20 cellular contexts compared by ENCODE assay signal in the genomic region with DNA sequence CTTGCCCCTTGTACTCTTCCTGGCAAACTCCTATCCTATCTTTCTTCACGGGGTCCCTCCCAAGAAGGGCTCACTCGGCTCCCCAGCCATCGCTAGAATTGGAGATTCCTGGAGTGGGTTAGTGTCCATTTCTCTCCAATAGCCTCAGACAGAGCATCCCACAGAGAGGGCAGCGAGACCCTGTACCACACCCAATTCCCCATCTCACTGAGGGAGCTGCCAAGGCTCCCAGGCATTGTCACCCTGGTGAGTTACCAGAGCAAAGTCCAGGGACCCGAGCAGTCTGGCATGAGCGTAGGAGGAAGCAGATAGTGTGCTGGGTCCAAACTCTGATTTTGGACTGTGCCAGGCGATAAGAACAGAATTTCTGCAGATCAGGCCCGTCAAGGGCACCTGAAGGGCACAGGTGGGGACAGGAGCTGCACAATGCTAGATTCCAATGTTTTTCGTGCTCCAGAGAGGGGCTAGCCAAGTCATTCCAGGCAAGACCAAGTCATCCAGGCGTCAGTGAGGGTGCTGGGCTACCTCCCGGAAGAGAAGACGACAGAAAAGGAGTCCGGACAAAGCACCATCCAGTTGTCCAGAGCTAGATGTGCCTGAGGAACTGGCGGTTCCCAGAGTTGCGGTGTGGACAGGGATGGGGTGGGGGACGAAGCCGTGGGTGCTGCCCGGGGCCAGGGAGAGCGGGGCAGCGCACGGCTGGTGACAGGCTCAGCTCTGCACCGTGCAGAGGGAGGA. TPM values are rescaled to one million over a fixed set of nuclear protein-coding genes. Genes with fewer than 3 reads are reported as not detected.
DNase-seq lines count a peak whose midpoint lies in the region; ATAC-seq, FAIRE-seq and TF ChIP-seq lines count a peak whose summit lies in the region.
"Had no signal": no experiment of that assay in that cellular context is flagged by ENCODE, and none has a peak within 500 bp of the region (broad histone marks: within the 10 kb centered on the region; RNA-seq: fewer than 3 reads in every experiment).

No MANE protein-coding gene starts in this region.

- DNase-seq in activated naive CD8-positive, alpha-beta T cell treated with anti-CD3 and anti-CD28 coated beads, Interleukin-2, amount 50 U/mL, for 24 hours, result no peak
- DNase-seq in lower lobe of right lung (no peak), small intestine (peak; percentile 97), NCI-H1694 (lab: John Stamatoyannopoulos, UW) (no peak), NCI-H128 (lab: John Stamatoyannopoulos, UW; ENCODE audit: unreplicated experiment) (no peak)
- DNase-seq in activated T-helper 2 cell treated with anti-CD3 and anti-CD28 coated beads, Interferon-gamma antibody, Interleukin-2, Interleukin-4, amounts not matched to agents 10 μg/mL and 5 μg/mL and 100 μg/mL, durations not matched to agents 14 hours and 24 hours and 36 hours (ENCODE audit: low spot score), result no peak
- DNase-seq: activated CD8-positive, alpha-beta T cell treated with anti-CD3 and anti-CD28 coated beads for 36 hours; brain microvascular endothelial cell; midbrain; NCI-H1092 treated with DMSO at 0.1 percent for 48 hours; NCI-H2107; NCI-H524 treated with DMSO at 0.1 percent for 48 hours; stimulated activated CD8-positive, alpha-beta memory T cell treated with anti-CD3 and anti-CD28 coated beads, Interleukin-4, amount 100 ng/mL, for 48 hours; T1000 had no signal

- peaks cover 6% of the 10 kb centered on the region for H3K4me1 Mint-ChIP-seq in activated naive CD8-positive, alpha-beta T cell (ENCODE audit: low read depth)
- H3K4me1 Mint-ChIP-seq in activated naive CD8-positive, alpha-beta T cell treated with anti-CD3 and anti-CD28 coated beads, Interleukin-2, amount 50 U/mL, for 24 hours, result peaks cover 4% of the 10 kb centered on the region
- no peaks in the 10 kb centered on the region for H3K4me1 Mint-ChIP-seq in activated T-helper 2 cell treated with anti-CD3 and anti-CD28 coated beads, Interferon-gamma antibody, Interleukin-2, Interleukin-4, amounts not matched to agents 10 μg/mL and 5 μg/mL and 100 μg/mL, durations not matched to agents 14 hours and 24 hours and 36 hours (ENCODE audit: low read depth)

- 25 to 68% (median 41%) methylated on average over 17 to 22 of the region's 22 CpGs for WGBS in small intestine, 3 donors

- intact Hi-C loops in lower lobe of right lung (cut with DNase I), result no loop called here
- intact Hi-C loops in activated T-helper 2 cell treated with anti-CD3 and anti-CD28 coated beads, Interferon-gamma antibody, Interleukin-2, Interleukin-4, amounts not matched to agents 10 μg/mL and 5 μg/mL and 100 μg/mL, durations not matched to agents 14 hours and 24 hours and 36 hours (cut with micrococcal nuclease), result no loop called here

- H3K4me3 Mint-ChIP-seq in activated naive CD8-positive, alpha-beta T cell, result peak overlapping the region; percentile 44
- no peak overlapping the region for H3K4me3 Mint-ChIP-seq in activated naive CD8-positive, alpha-beta T cell treated with anti-CD3 and anti-CD28 coated beads, Interleukin-2, amount 50 U/mL, for 24 hours
- H3K4me3 Mint-ChIP-seq in activated T-helper 2 cell treated with anti-CD3 and anti-CD28 coated beads, Interferon-gamma antibody, Interleukin-2, Interleukin-4, amounts not matched to agents 10 μg/mL and 5 μg/mL and 100 μg/mL, durations not matched to agents 14 hours and 24 hours and 36 hours (ENCODE audit: low read depth), result no peak overlapping the region
- H3K4me3 Mint-ChIP-seq: activated CD8-positive, alpha-beta T cell treated with anti-CD3 and anti-CD28 coated beads for 36 hours had no signal

- H3K4me3 ChIP-seq in duodenal mucosa (ENCODE audit: low read depth in 1 of 2, low read length in 2 of 2) (peak overlapping the region; percentile 38 to 50), lower lobe of right lung (peak overlapping the region; percentile 11), small intestine (ENCODE audit: low read depth in 1 of 2, low read length in 2 of 2) (peak overlapping the region in 1 of 2 donors; percentile 76)
- H3K4me3 ChIP-seq: A549 had no signal

- TF ChIP-seq CTCF in lower lobe of right lung (IDR thresholded peaks at IDR 0.05), result no peak

- peaks cover 0 to 18% of the 10 kb centered on the region in 2 donors for H3K36me3 ChIP-seq in duodenal mucosa (ENCODE audit: control insufficient read depth in 1 of 2, insufficient read depth in 2 of 2, low read length in 2 of 2)
- H3K36me3 ChIP-seq in lower lobe of right lung, result no peaks in the 10 kb centered on the region
- H3K36me3 ChIP-seq in small intestine (ENCODE audit: control insufficient read depth in 2 of 2, insufficient read depth in 2 of 2, low read length in 2 of 2), result peaks cover 0 to 13% of the 10 kb centered on the region in 2 donors
- H3K36me3 ChIP-seq: brain microvascular endothelial cell, vagina had no signal

- peaks cover 6% of the 10 kb centered on the region for H3K36me3 Mint-ChIP-seq in activated naive CD8-positive, alpha-beta T cell
- H3K36me3 Mint-ChIP-seq in activated naive CD8-positive, alpha-beta T cell treated with anti-CD3 and anti-CD28 coated beads, Interleukin-2, amount 50 U/mL, for 24 hours (ENCODE audit: low read depth), result peaks cover 7% of the 10 kb centered on the region
- peaks cover 6% of the 10 kb centered on the region for H3K36me3 Mint-ChIP-seq in activated T-helper 2 cell treated with anti-CD3 and anti-CD28 coated beads, Interferon-gamma antibody, Interleukin-2, Interleukin-4, amounts not matched to agents 10 μg/mL and 5 μg/mL and 100 μg/mL, durations not matched to agents 14 hours and 24 hours and 36 hours (ENCODE audit: low read depth)

- H3K27ac ChIP-seq in duodenal mucosa (ENCODE audit: low read depth, low read length), result no peak overlapping the region
- H3K27ac ChIP-seq in lower lobe of right lung, result no peak overlapping the region
- H3K27ac ChIP-seq in small intestine (ENCODE audit: low read depth in 1 of 2, low read length in 1 of 2), result peak overlapping the region; percentile 69 to 98
- H3K27ac ChIP-seq: A549, brain microvascular endothelial cell, vagina had no signal

- H3K9ac ChIP-seq in duodenal mucosa (ENCODE audit: low read depth in 1 of 2, low read length in 2 of 2), result peak overlapping the region; percentile 24 to 55

- peaks cover 9% of the 10 kb centered on the region for H3K27me3 Mint-ChIP-seq in activated naive CD8-positive, alpha-beta T cell
- H3K27me3 Mint-ChIP-seq in activated naive CD8-positive, alpha-beta T cell treated with anti-CD3 and anti-CD28 coated beads, Interleukin-2, amount 50 U/mL, for 24 hours, result peaks cover 23% of the 10 kb centered on the region
- peaks cover 9% of the 10 kb centered on the region for H3K27me3 Mint-ChIP-seq in activated T-helper 2 cell treated with anti-CD3 and anti-CD28 coated beads, Interferon-gamma antibody, Interleukin-2, Interleukin-4, amounts not matched to agents 10 μg/mL and 5 μg/mL and 100 μg/mL, durations not matched to agents 14 hours and 24 hours and 36 hours (ENCODE audit: low read depth)

- H3K9me3 ChIP-seq in duodenal mucosa (ENCODE audit: control insufficient read depth in 1 of 2, low read length in 2 of 2) (no peaks in the 10 kb centered on the region), lower lobe of right lung (peaks cover 12% of the 10 kb centered on the region), small intestine (ENCODE audit: control insufficient read depth, low read depth) (no peaks in the 10 kb centered on the region)
- H3K9me3 ChIP-seq: A549, vagina had no signal

- ATAC-seq in activated naive CD8-positive, alpha-beta T cell treated with anti-CD3 and anti-CD28 coated beads, Interleukin-2, amount 50 U/mL, for 24 hours, result no peak
- peak in 1 of 2 donors; percentile 37 for ATAC-seq in lower lobe of right lung
- ATAC-seq: activated CD4-positive, CD25-positive, alpha-beta regulatory T cell treated with anti-CD3 and anti-CD28 coated beads, Interleukin-2, amount 50 U/mL, for 24 hours had no signal

- no peak overlapping the region for H3K27ac Mint-ChIP-seq in activated naive CD8-positive, alpha-beta T cell
- H3K27ac Mint-ChIP-seq in activated naive CD8-positive, alpha-beta T cell treated with anti-CD3 and anti-CD28 coated beads, Interleukin-2, amount 50 U/mL, for 24 hours, result no peak overlapping the region
- no peak overlapping the region for H3K27ac Mint-ChIP-seq in activated T-helper 2 cell treated with anti-CD3 and anti-CD28 coated beads, Interferon-gamma antibody, Interleukin-2, Interleukin-4, amounts not matched to agents 10 μg/mL and 5 μg/mL and 100 μg/mL, durations not matched to agents 14 hours and 24 hours and 36 hours
- H3K27ac Mint-ChIP-seq: activated CD8-positive, alpha-beta T cell treated with anti-CD3 and anti-CD28 coated beads for 36 hours had no signal

- H3K4me1 ChIP-seq in duodenal mucosa (ENCODE audit: control insufficient read depth in 1 of 2, insufficient read depth in 2 of 2, low read length in 2 of 2) (peaks cover 4 to 12% of the 10 kb centered on the region in 2 donors), lower lobe of right lung (no peaks in the 10 kb centered on the region), small intestine (ENCODE audit: control insufficient read depth in 2 of 2, insufficient read depth in 1 of 2, low read depth in 1 of 2, low read length in 1 of 2) (peaks cover 0 to 2% of the 10 kb centered on the region in 2 donors)
- H3K4me1 ChIP-seq: A549, vagina had no signal

- no peak for FAIRE-seq in small intestine (lab: Jason Lieb, UNC)
- FAIRE-seq: A549, keratinocyte had no signal

- peaks cover 4% of the 10 kb centered on the region for H3K9me3 Mint-ChIP-seq in activated naive CD8-positive, alpha-beta T cell (ENCODE audit: low read depth)
- H3K9me3 Mint-ChIP-seq in activated naive CD8-positive, alpha-beta T cell treated with anti-CD3 and anti-CD28 coated beads, Interleukin-2, amount 50 U/mL, for 24 hours, result peaks cover 6% of the 10 kb centered on the region
- H3K9me3 Mint-ChIP-seq in activated T-helper 2 cell treated with anti-CD3 and anti-CD28 coated beads, Interferon-gamma antibody, Interleukin-2, Interleukin-4, amounts not matched to agents 10 μg/mL and 5 μg/mL and 100 μg/mL, durations not matched to agents 14 hours and 24 hours and 36 hours, result peaks cover 9% of the 10 kb centered on the region

- H3K27me3 ChIP-seq in duodenal mucosa (ENCODE audit: control insufficient read depth in 1 of 2, insufficient read depth in 2 of 2, low read length in 2 of 2) (no peaks in the 10 kb centered on the region), lower lobe of right lung (ENCODE audit: low read depth) (peaks cover 9% of the 10 kb centered on the region), small intestine (ENCODE audit: control insufficient read depth in 2 of 2, insufficient read depth in 2 of 2, low read length in 2 of 2) (no peaks in the 10 kb centered on the region)
- H3K27me3 ChIP-seq: vagina had no signal

RNA-seq across cellular contexts. Expression of gene AKR7A3, which starts 15.3 kb away (rescaled TPM):
- 0.30 TPM for total RNA-seq in lower lobe of right lung
- 1,000 to 10,000 TPM in 2 of 3 donors, 100 to 1,000 TPM in 1; 249 to 1,138 (median 1,022) TPM for polyA plus RNA-seq in small intestine
- 1.4 and 2.1 TPM in 2 replicates for total RNA-seq in activated T-helper 2 cell treated with anti-CD3 and anti-CD28 coated beads, Interferon-gamma antibody, Interleukin-2, Interleukin-4, amounts not matched to agents 10 μg/mL and 5 μg/mL and 100 μg/mL, durations not matched to agents 14 hours and 24 hours and 36 hours

RNA-seq across cellular contexts. Expression of gene MRTO4, which starts 21.7 kb away (rescaled TPM):
- 16.4 TPM for total RNA-seq in lower lobe of right lung
- 10 to 100 TPM in 2 of 3 donors, 1 to 10 TPM in 1; 7.6 to 40.3 (median 11.3) TPM for polyA plus RNA-seq in small intestine
- total RNA-seq in activated T-helper 2 cell treated with anti-CD3 and anti-CD28 coated beads, Interferon-gamma antibody, Interleukin-2, Interleukin-4, amounts not matched to agents 10 μg/mL and 5 μg/mL and 100 μg/mL, durations not matched to agents 14 hours and 24 hours and 36 hours, result 109 and 113 TPM in 2 replicates

RNA-seq across cellular contexts. Expression of gene EMC1, which starts 22.0 kb away (rescaled TPM):
- total RNA-seq in lower lobe of right lung, result 39.2 TPM
- polyA plus RNA-seq in small intestine, result 10 to 100 TPM in 1 of 3 donors, 1 to 10 TPM in 2; 4.2 to 15.1 (median 10.0) TPM
- 54.0 and 57.4 TPM in 2 replicates for total RNA-seq in activated T-helper 2 cell treated with anti-CD3 and anti-CD28 coated beads, Interferon-gamma antibody, Interleukin-2, Interleukin-4, amounts not matched to agents 10 μg/mL and 5 μg/mL and 100 μg/mL, durations not matched to agents 14 hours and 24 hours and 36 hours

RNA-seq across cellular contexts. Expression of gene AKR7A2, which starts 38.7 kb away (rescaled TPM):
- total RNA-seq in lower lobe of right lung, result 37.4 TPM
- 100 to 1,000 TPM in 2 of 3 donors, 10 to 100 TPM in 1; 73.2 to 153 (median 147) TPM for polyA plus RNA-seq in small intestine
- 34.3 and 38.8 TPM in 2 replicates for total RNA-seq in activated T-helper 2 cell treated with anti-CD3 and anti-CD28 coated beads, Interferon-gamma antibody, Interleukin-2, Interleukin-4, amounts not matched to agents 10 μg/mL and 5 μg/mL and 100 μg/mL, durations not matched to agents 14 hours and 24 hours and 36 hours

RNA-seq across cellular contexts. Expression of gene SLC66A1, which starts 38.9 kb away (rescaled TPM):
- 15.4 TPM for total RNA-seq in lower lobe of right lung
- 10 to 100 TPM; 14.6 to 46.7 (median 39.2) TPM for polyA plus RNA-seq in small intestine
- total RNA-seq in activated T-helper 2 cell treated with anti-CD3 and anti-CD28 coated beads, Interferon-gamma antibody, Interleukin-2, Interleukin-4, amounts not matched to agents 10 μg/mL and 5 μg/mL and 100 μg/mL, durations not matched to agents 14 hours and 24 hours and 36 hours, result 10.6 and 12.1 TPM in 2 replicates

Comparison
In these comparisons a context has a peak if more than half of its experiments do, and no peak if none do; other contexts are left out.
1. H3K27ac ChIP-seq: peak in small intestine (2 of 2); none in duodenal mucosa (single experiment) and lower lobe of right lung (single experiment).